8 cellular contexts compared by ENCODE assay signal in genomic region chr2:148927010-148927409, GRCh38. TPM values are rescaled to one million over a fixed set of nuclear protein-coding genes. Genes with fewer than 3 reads are reported as not detected.
DNase-seq lines count a peak whose midpoint lies in the region; ATAC-seq, FAIRE-seq and TF ChIP-seq lines count a peak whose summit lies in the region.

No MANE protein-coding gene starts in this region.

- POLR2A ChIA-PET in endothelial cell of umbilical vein (lab: Charles Lee): no interaction called here

- peak overlapping the region; percentile 92 for H3K4me3 Mint-ChIP-seq in T-helper 17 cell

- H3K9ac ChIP-seq in endothelial cell of umbilical vein (replicated peaks; ENCODE audit: extremely low read depth, insufficient read depth, low read length): no peak overlapping the region

- BruUV-seq in endothelial cell of umbilical vein (replicated peaks; lab: Mats Ljungman, UMichigan): no TSS peak

- peaks cover 35% of the 10 kb centered on the region for H3K4me1 Mint-ChIP-seq in T-helper 17 cell

- peak overlapping the region; percentile 7 for H3K4me2 ChIP-seq in endothelial cell of umbilical vein (ENCODE audit: insufficient read depth, low read length)

- no peaks in the 10 kb centered on the region for H4K20me1 ChIP-seq in endothelial cell of umbilical vein (replicated peaks; ENCODE audit: control insufficient read depth, extremely low read depth, insufficient read depth, low read length)

- dilution Hi-C loops in endothelial cell of umbilical vein (cut with MboI; ENCODE audit: extremely low pct_ligation_motif_present, low sequenced_read_pairs): no loop called here

- DNase-seq in T-helper 17 cell (peak in 1 of 3 donors; percentile 19), endothelial cell of umbilical vein (ENCODE audit: low read depth, low spot score) (no peak), hippocampal formation (lab: John Stamatoyannopoulos, UW) (no peak), NCI-H526 treated with DMSO at 0.1 percent for 48 hours (lab: John Stamatoyannopoulos, UW) (no peak), DMS153 treated with DMSO at 0.1 percent for 48 hours (lab: John Stamatoyannopoulos, UW; ENCODE audit: unreplicated experiment) (no peak)
- DNase-seq in stimulated activated CD8-positive, alpha-beta memory T cell treated with anti-CD3 and anti-CD28 coated beads, Interleukin-4, amount 100 ng/mL, for 48 hours: peak; percentile 52

- H3K4me3 ChIP-seq in endothelial cell of umbilical vein (replicated peaks in 1 of 3; ENCODE audit: insufficient read depth in 1 of 3, low read depth in 1 of 3, low read length in 3 of 3): no peak overlapping the region

- H3K9me1 ChIP-seq in endothelial cell of umbilical vein (replicated peaks; ENCODE audit: control insufficient read depth, extremely low read depth, insufficient read depth, low read length): no peaks in the 10 kb centered on the region

- CTCF ChIA-PET in endothelial cell of umbilical vein (lab: Charles Lee): interaction anchor here (1.0 to 1.5 kb wide), 7 partner anchors 9 to 990 kb away, joined by 3 to 5 read pairs (median 4); no protein-coding TSS in a partner anchor

- peak overlapping the region; percentile 65 for H2AFZ ChIP-seq in endothelial cell of umbilical vein (ENCODE audit: low read depth, low read length)

- H3K27me3 ChIP-seq in endothelial cell of umbilical vein (ENCODE audit: control insufficient read depth in 2 of 2, insufficient read depth in 2 of 2, low read length in 2 of 2): no peaks in the 10 kb centered on the region

- H3K9me3 ChIP-seq in T-helper 17 cell (ENCODE audit: control insufficient read depth, low read length, poor library complexity, severe bottlenecking) (no peaks in the 10 kb centered on the region), endothelial cell of umbilical vein (replicated peaks; ENCODE audit: control insufficient read depth, insufficient read depth, low read length) (no peaks in the 10 kb centered on the region)

- FAIRE-seq in endothelial cell of umbilical vein (lab: Jason Lieb, UNC): no peak

- H3K36me3 Mint-ChIP-seq in T-helper 17 cell (ENCODE audit: low read depth): peaks cover 12% of the 10 kb centered on the region

- H3K27ac ChIP-seq in endothelial cell of umbilical vein (ENCODE audit: insufficient read depth, low read depth, low read length): no peak overlapping the region

- peak; percentile 49 for TF ChIP-seq POLR2A in GM19193 (IDR thresholded peaks at IDR 0.05; ENCODE audit: extremely low read depth, insufficient read depth, insufficient read length)
- no peak for TF ChIP-seq POLR2A in endothelial cell of umbilical vein (IDR thresholded peaks at IDR 0.05; ENCODE audit: low read depth, low read length)

- H3K27ac Mint-ChIP-seq in T-helper 17 cell: peak overlapping the region; percentile 92

- no peaks in the 10 kb centered on the region for H3K27me3 Mint-ChIP-seq in T-helper 17 cell

- TF ChIP-seq CTCF in endothelial cell of umbilical vein (IDR thresholded peaks at IDR 0.05; ENCODE audit: extremely low read depth in 1 of 2, insufficient read depth in 1 of 2, low read depth in 1 of 2, low read length in 2 of 2): no peak

- H3K36me3 ChIP-seq in endothelial cell of umbilical vein (ENCODE audit: control insufficient read depth in 2 of 2, extremely low read depth in 1 of 2, insufficient read depth in 2 of 2, low read length in 2 of 2): no peaks in the 10 kb centered on the region

- intact Hi-C loops in endothelial cell of umbilical vein (cut with micrococcal nuclease): loop anchor here (2.0 to 5.0 kb wide), 2 partner anchors 64 to 940 kb away; no protein-coding TSS in a partner anchor

- ATAC-seq in HG02981 (IDR thresholded peaks at IDR 0.05; ENCODE audit: unreplicated experiment) (peak; percentile 44), T-helper 17 cell (peak; percentile 80)

- no peaks in the 10 kb centered on the region for H3K79me2 ChIP-seq in endothelial cell of umbilical vein (ENCODE audit: control insufficient read depth, insufficient read depth, low read length)

- H3K4me1 ChIP-seq in endothelial cell of umbilical vein (ENCODE audit: control insufficient read depth, extremely low read depth, insufficient read depth, low read length): no peaks in the 10 kb centered on the region

TF ChIP-seq in endothelial cell of umbilical vein, 7 proteins besides CTCF, POLR2A, EP300 and RAD21:
- TF ChIP-seq POLR2AphosphoS5 (IDR thresholded peaks at IDR 0.05; ENCODE audit: insufficient read depth, low read depth, low read length) (no peak), EZH2 (IDR thresholded peaks at IDR 0.05; ENCODE audit: borderline replicate concordance, low read depth, low read length, severe bottlenecking) (no peak), JUN (IDR thresholded peaks at IDR 0.05; ENCODE audit: borderline replicate concordance, insufficient read depth, insufficient read length, low read depth) (no peak), GATA2 (IDR thresholded peaks at IDR 0.05; ENCODE audit: insufficient read depth, insufficient read length, low read depth, low read length) (no peak)
- TF ChIP-seq, protein P1, sequence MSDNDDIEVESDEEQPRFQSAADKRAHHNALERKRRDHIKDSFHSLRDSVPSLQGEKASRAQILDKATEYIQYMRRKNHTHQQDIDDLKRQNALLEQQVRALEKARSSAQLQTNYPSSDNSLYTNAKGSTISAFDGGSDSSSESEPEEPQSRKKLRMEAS (IDR thresholded peaks at IDR 0.05; ENCODE audit: insufficient read depth, insufficient read length): no peak

RNA-seq across cellular contexts. Expression of gene KIF5C, which starts 52.0 kb away (rescaled TPM):
- total RNA-seq in T-helper 17 cell (10 to 100 TPM; 32.0 to 41.6 TPM), endothelial cell of umbilical vein (0.21 and 0.55 TPM in 2 replicates)
- 0.01 TPM in 1 of 2 replicates, not detected in the other for polyA plus RNA-seq in endothelial cell of umbilical vein
- polyA plus RNA-seq in endothelial cell of umbilical vein (2011; cell fraction: cytosol; rRNA removed): 0.01 and 0.06 TPM in 2 replicates
- polyA plus RNA-seq in endothelial cell of umbilical vein (2011; cell fraction: nucleus; rRNA removed): 0.04 and 0.09 TPM in 2 replicates
- 0.20 and 0.29 TPM in 2 replicates for polyA plus RNA-seq in endothelial cell of umbilical vein (2012)
- 0.24 TPM in 1 of 2 replicates, not detected in the other for polyA minus RNA-seq in endothelial cell of umbilical vein
- polyA minus RNA-seq in endothelial cell of umbilical vein (2011; cell fraction: cytosol; rRNA and poly(A)+ RNA removed): not detected
- not detected in 2 replicates for polyA minus RNA-seq in endothelial cell of umbilical vein (2011; cell fraction: nucleus; rRNA and poly(A)+ RNA removed)

Comparison
In these comparisons a context has a peak if more than half of its experiments do, and no peak if none do; other contexts are left out.
1. RNA of gene KIF5C, which starts 52.0 kb away (total RNA-seq): 32.0 to 41.6 TPM in T-helper 17 cell; 0.21 to 0.55 TPM in endothelial cell of umbilical vein; every median in the first group is over 10 times any median in the second.